Comparison of ENCODE assay signal across 8 cellular contexts in genomic region chr6:33410050-33410710, GRCh38. TPM values are rescaled to one million over a fixed set of nuclear protein-coding genes. Genes with fewer than 3 reads are reported as not detected.
DNase-seq lines count a peak whose midpoint lies in the region; ATAC-seq and TF ChIP-seq lines count a peak whose summit lies in the region.

No MANE protein-coding gene starts in this region.

- WGBS in prostate gland, result under 1% methylated on average over 60 of the region's 65 CpGs

- no peaks in the 10 kb centered on the region for H3K9me3 ChIP-seq in left ventricle myocardium inferior (replicated peaks)
- H3K9me3 ChIP-seq in prostate gland, result no peaks in the 10 kb centered on the region

- H3K36me3 ChIP-seq in left ventricle myocardium inferior (peaks cover 32% of the 10 kb centered on the region), prostate gland (no peaks in the 10 kb centered on the region)

- TF ChIP-seq CTCF in left ventricle myocardium inferior (IDR thresholded peaks at IDR 0.05; ENCODE audit: borderline replicate concordance), result no peak
- peak in 1 of 4 experiments; percentile 16 for TF ChIP-seq CTCF in prostate gland (IDR thresholded peaks at IDR 0.05)

- H3K27me3 ChIP-seq in left ventricle myocardium inferior (ENCODE audit: low read depth), result no peaks in the 10 kb centered on the region
- H3K27me3 ChIP-seq in prostate gland (replicated peaks; ENCODE audit: insufficient read depth), result no peaks in the 10 kb centered on the region

- ATAC-seq in GM18498 (IDR thresholded peaks at IDR 0.05; ENCODE audit: unreplicated experiment) (peak; percentile 84), HG02885 (IDR thresholded peaks at IDR 0.05; ENCODE audit: poor library complexity, unreplicated experiment) (peak; percentile 81)

- TF ChIP-seq POLR2A in prostate gland (IDR thresholded peaks at IDR 0.05), result peak; percentile 95

- DNase-seq in NCI-H1694 (lab: John Stamatoyannopoulos, UW), result peak; percentile 93
- peak; percentile 95 to 99 (median 98) for DNase-seq in T-helper 1 cell
- DNase-seq in amniotic stem cell (lab: John Stamatoyannopoulos, UW), result peak; percentile 99
- peak; percentile 98 for DNase-seq in left ventricle myocardium inferior
- DNase-seq in prostate gland (ENCODE audit: low spot score), result peak; percentile 98
- peak; percentile 97 for DNase-seq in ureter (ENCODE audit: low spot score)

- H3K4me3 ChIP-seq in left ventricle myocardium inferior (peak overlapping the region; percentile 100), prostate gland (peak overlapping the region; percentile 100)

- intact Hi-C loops in left ventricle myocardium inferior (cut with micrococcal nuclease), result no loop called here
- intact Hi-C loops in prostate gland (cut with DNase I), result loop anchor here (1.0 to 10.0 kb wide), 3 partner anchors 19 to 435 kb away; partner anchors contain the start of genes KIFC1 and ZBTB22

- peaks cover 43% of the 10 kb centered on the region for H3K4me1 ChIP-seq in left ventricle myocardium inferior
- H3K4me1 ChIP-seq in prostate gland (replicated peaks), result peaks cover 6% of the 10 kb centered on the region

- H3K27ac ChIP-seq in left ventricle myocardium inferior (replicated peaks) (peak overlapping the region; percentile 100), prostate gland (peak overlapping the region; percentile 100)

RNA-seq across cellular contexts. Expression of gene PHF1, which starts 0.6 kb away (rescaled TPM):
- 52.2 TPM for total RNA-seq in left ventricle myocardium inferior
- total RNA-seq in prostate gland, result 100 to 1,000 TPM in 1 of 2 donors, 10 to 100 TPM in 1; 98.2 to 132 TPM
- 58.8 TPM for total RNA-seq in ureter

RNA-seq across cellular contexts. Expression of gene CUTA, which starts 7.7 kb away (rescaled TPM):
- total RNA-seq in left ventricle myocardium inferior, result 107 TPM
- 100 to 1,000 TPM; 189 to 260 TPM for total RNA-seq in prostate gland
- 157 TPM for total RNA-seq in ureter

RNA-seq across cellular contexts. Expression of gene SYNGAP1, which starts 9.7 kb away (rescaled TPM):
- total RNA-seq in left ventricle myocardium inferior (6.5 TPM), prostate gland (10 to 100 TPM in 1 of 2 donors, 1 to 10 TPM in 1; 6.1 to 24.8 TPM), ureter (32.6 TPM)

RNA-seq across cellular contexts. Expression of gene KIFC1, which starts 18.6 kb away (rescaled TPM):
- 0.49 TPM for total RNA-seq in left ventricle myocardium inferior
- total RNA-seq in prostate gland, result 1 to 10 TPM; 5.8 to 6.5 TPM
- 1.0 TPM for total RNA-seq in ureter

RNA-seq across cellular contexts. Expression of gene ZBTB9, which starts 44.2 kb away (rescaled TPM):
- 4.9 TPM for total RNA-seq in left ventricle myocardium inferior
- total RNA-seq in prostate gland, result 1 to 10 TPM; 3.5 to 8.9 TPM
- total RNA-seq in ureter, result 11.1 TPM

Comparison
In these comparisons a context has a peak if more than half of its experiments do, and no peak if none do; other contexts are left out.
1. Peak in every context shown above with its lines: DNase-seq, ATAC-seq, H3K4me3 ChIP-seq and H3K27ac ChIP-seq.